ENCODE assay signal across 1 cellular context in genomic region chr5:107032629-107033028, GRCh38.
TF ChIP-seq lines count a peak whose summit lies in the region.

No MANE protein-coding gene starts in this region.

TF ChIP-seq in endothelial cell of umbilical vein, 7 proteins besides CTCF, POLR2A, EP300 and RAD21 (continued from another document):
- no peak for TF ChIP-seq POLR2AphosphoS5 (IDR thresholded peaks at IDR 0.05; ENCODE audit: insufficient read depth, low read depth, low read length)
- TF ChIP-seq JUN (IDR thresholded peaks at IDR 0.05; ENCODE audit: borderline replicate concordance, insufficient read depth, insufficient read length, low read depth) = no peak
- TF ChIP-seq MYC (IDR thresholded peaks at IDR 0.05; ENCODE audit: low read depth, low read length) = no peak
- TF ChIP-seq GATA2 (IDR thresholded peaks at IDR 0.05; ENCODE audit: insufficient read depth, insufficient read length, low read depth, low read length) = peak; percentile 81
